In genomic region chr6:107221519-107221918, GRCh38 we compare ENCODE assay signal across 29 cellular contexts.
"Had no signal": no experiment of that assay in that cellular context is flagged by ENCODE, and none has a peak within 500 bp of the region (broad histone marks: within the 10 kb centered on the region; RNA-seq: fewer than 3 reads in every experiment).

No MANE protein-coding gene starts in this region.

- H3K4me3 ChIP-seq: esophagus muscularis mucosa, gastroesophageal sphincter, heart left ventricle, hepatocyte, left ventricle myocardium inferior, lower lobe of right lung, ovary, psoas muscle, skin epidermis, suprapubic skin, transverse colon, upper lobe of right lung, uterus had no signal

- H3K27me3 Mint-ChIP-seq: naive thymus-derived CD8-positive, alpha-beta T cell; stimulated activated naive CD8-positive, alpha-beta T cell treated with anti-CD3 and anti-CD28 coated beads, Interleukin-15, amount 100 ng/mL, for 72 hours had no signal

- H3K36me3 ChIP-seq: esophagus muscularis mucosa, gastroesophageal sphincter, heart left ventricle, left ventricle myocardium inferior, lower lobe of right lung, ovary, suprapubic skin, transverse colon, upper lobe of right lung, uterus had no signal

- H3K9me3 Mint-ChIP-seq: naive thymus-derived CD8-positive, alpha-beta T cell; nephron progenitor cell; stimulated activated naive CD8-positive, alpha-beta T cell treated with anti-CD3 and anti-CD28 coated beads, Interleukin-15, amount 100 ng/mL, for 72 hours had no signal

- H3K27ac Mint-ChIP-seq: naive thymus-derived CD8-positive, alpha-beta T cell; nephron progenitor cell had no signal

- H3K27me3 ChIP-seq: esophagus muscularis mucosa, foreskin keratinocyte, gastroesophageal sphincter, heart left ventricle, hepatocyte, ovary, suprapubic skin, transverse colon, upper lobe of right lung, uterus had no signal

- H3K9me3 ChIP-seq: esophagus muscularis mucosa, gastroesophageal sphincter, heart left ventricle, left ventricle myocardium inferior, lower lobe of right lung, ovary, psoas muscle, suprapubic skin, transverse colon, upper lobe of right lung, uterus had no signal

- H3K27ac ChIP-seq: esophagus muscularis mucosa, foreskin keratinocyte, gastroesophageal sphincter, heart left ventricle, hepatocyte, left ventricle myocardium inferior, lower lobe of right lung, ovary, psoas muscle, skin epidermis, suprapubic skin, transverse colon, upper lobe of right lung, uterus had no signal

- DNase-seq: effector memory CD4-positive, alpha-beta T cell; foreskin keratinocyte; heart left ventricle; left cardiac atrium; left ventricle myocardium inferior; lower lobe of right lung; naive thymus-derived CD8-positive, alpha-beta T cell; nephron progenitor cell; nucleus accumbens; ovary; posterior cingulate gyrus; psoas muscle; right cardiac atrium; stimulated activated CD4-positive, alpha-beta T cell treated with anti-CD3 and anti-CD28 coated beads, Interleukin-15, amount 100 ng/mL, for 24 hours; stimulated activated CD4-positive, alpha-beta T cell treated with anti-CD3 and anti-CD28 coated beads, Interleukin-4, amount 100 ng/mL, for 1 hour; stimulated activated CD8-positive, alpha-beta memory T cell treated with anti-CD3 and anti-CD28 coated beads, Interleukin-4, amount 100 ng/mL, for 48 hours; stimulated activated naive CD4-positive, alpha-beta T cell; stimulated activated naive CD8-positive, alpha-beta T cell treated with anti-CD3 and anti-CD28 coated beads, Interleukin-15, amount 100 ng/mL, for 72 hours; transverse colon; upper lobe of right lung; uterus had no signal

- H3K4me3 Mint-ChIP-seq: naive thymus-derived CD8-positive, alpha-beta T cell; nephron progenitor cell; stimulated activated naive CD8-positive, alpha-beta T cell treated with anti-CD3 and anti-CD28 coated beads, Interleukin-15, amount 100 ng/mL, for 72 hours had no signal

- FAIRE-seq: colon, endothelial cell of umbilical vein, islet of Langerhans had no signal

- H3K4me1 ChIP-seq: esophagus muscularis mucosa, foreskin keratinocyte, gastroesophageal sphincter, lower lobe of right lung, psoas muscle, suprapubic skin, upper lobe of right lung, uterus had no signal

- ATAC-seq: foreskin keratinocyte; gastroesophageal sphincter; heart left ventricle; left cardiac atrium; lower lobe of right lung; naive thymus-derived CD8-positive, alpha-beta T cell; psoas muscle; right cardiac atrium; stimulated activated naive CD8-positive, alpha-beta T cell treated with anti-CD3 and anti-CD28 coated beads, Interleukin-15, amount 100 ng/mL, for 72 hours; upper lobe of right lung had no signal

- H3K4me1 Mint-ChIP-seq: stimulated activated naive CD8-positive, alpha-beta T cell treated with anti-CD3 and anti-CD28 coated beads, Interleukin-15, amount 100 ng/mL, for 72 hours had no signal
